In the genomic region with DNA sequence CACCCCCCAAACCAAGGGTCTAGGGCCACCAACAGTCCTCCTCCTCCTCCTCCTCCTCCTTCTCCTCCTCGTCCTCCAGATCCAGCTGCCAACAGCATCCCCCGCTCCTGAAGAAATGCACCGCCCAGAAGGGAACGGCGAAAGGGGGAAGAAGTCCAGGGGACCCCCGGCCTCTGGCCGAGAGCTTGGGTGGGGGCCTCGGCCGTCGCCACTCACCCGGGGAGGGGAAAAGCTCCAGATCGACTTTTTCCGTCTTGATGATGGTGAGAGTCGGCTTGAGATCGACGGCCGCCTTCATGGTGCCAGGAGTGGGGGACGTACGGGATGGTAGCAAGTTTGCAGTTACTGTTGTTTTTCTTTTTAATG, we compare ENCODE assay signal across 8 cellular contexts.
DNase-seq lines count a peak whose midpoint lies in the region; ATAC-seq and TF ChIP-seq lines count a peak whose summit lies in the region.

No MANE protein-coding gene starts in this region.

- H3K4me3 ChIP-seq in AG04450 (ENCODE audit: low read depth, low read length), result peak overlapping the region; percentile 86
- H3K4me3 ChIP-seq in HFF-Myc (replicated peaks; ENCODE audit: low read depth, low read length), result peak overlapping the region; percentile 84

- TF ChIP-seq CTCF in AG04450 (IDR thresholded peaks at IDR 0.05; ENCODE audit: low read depth, low read length), result no peak
- no peak for TF ChIP-seq CTCF in HFF-Myc (IDR thresholded peaks at IDR 0.05; ENCODE audit: low read depth, low read length, missing control alignments)

- peak overlapping the region; percentile 92 for H3K27ac ChIP-seq in AG04450 (ENCODE audit: low read depth, low read length)
- peak overlapping the region; percentile 68 for H3K27ac ChIP-seq in angular gyrus (ENCODE audit: low read depth, low read length)
- H3K27ac ChIP-seq in substantia nigra (ENCODE audit: low read depth, low read length, poor library complexity, severe bottlenecking), result peak overlapping the region; percentile 77

- POLR2A ChIA-PET in AG04450 (lab: Yijun Ruan, JAX), result interaction anchor here (0.7 to 1.5 kb wide), 3 partner anchors 10 to 101 kb away, joined by 3 to 5 read pairs (median 4); no protein-coding TSS in a partner anchor

- H3K4me1 Mint-ChIP-seq in immature natural killer cell, result peaks cover 68 to 70% of the 10 kb centered on the region in 2 donors

- H3K27me3 ChIP-seq in AG04450 (ENCODE audit: control insufficient read depth, insufficient read depth, low read length), result no peaks in the 10 kb centered on the region

- DNase-seq in AG04450 (ENCODE audit: low read depth, low spot score) (no peak), HFF-Myc (ENCODE audit: extremely low read depth, low read depth) (no peak), immature natural killer cell (no peak), substantia nigra (lab: John Stamatoyannopoulos, UW) (peak in 3 of 49 donors; percentile 38 to 65 (median 60)), mucosa of gallbladder (ENCODE audit: low spot score) (no peak), NCI-H82 (lab: John Stamatoyannopoulos, UW) (no peak)

- H3K36me3 Mint-ChIP-seq in immature natural killer cell, result peaks cover 22 to 37% (median 23%) of the 10 kb centered on the region in 3 donors

- peaks cover 12 to 36% (median 34%) of the 10 kb centered on the region in 3 donors for H3K27me3 Mint-ChIP-seq in immature natural killer cell (ENCODE audit: low read depth in 3 of 3)

- no peaks in the 10 kb centered on the region for H3K9me3 ChIP-seq in AG04450 (ENCODE audit: control insufficient read depth, insufficient read depth, low read length)

- H3K4me3 Mint-ChIP-seq in immature natural killer cell, result peak overlapping the region; percentile 96 to 100 (median 96)

- H3K9me3 Mint-ChIP-seq in immature natural killer cell, result no peaks in the 10 kb centered on the region

- H3K27ac Mint-ChIP-seq in immature natural killer cell, result peak overlapping the region; percentile 86 to 97 (median 94)

- CTCF ChIA-PET in AG04450 (lab: Charles Lee), result interaction anchor here (0.9 to 6.2 kb wide), 6 partner anchors 11 to 241 kb away, joined by 4 to 45 read pairs (median 6); no protein-coding TSS in a partner anchor

- ATAC-seq in HG03457 (IDR thresholded peaks at IDR 0.05; ENCODE audit: unreplicated experiment), result no peak
